1 cellular context compared by ENCODE assay signal in genomic region chr16:8864480-8864879, GRCh38.
TF ChIP-seq lines count a peak whose summit lies in the region.

No MANE protein-coding gene starts in this region.

TF ChIP-seq in GM23338, 12 proteins besides CTCF, POLR2A, EP300 and RAD21 (continued from another document):
- no peak for TF ChIP-seq EZH2phosphoT487 (IDR thresholded peaks at IDR 0.05; ENCODE audit: unreplicated experiment)
- TF ChIP-seq ETS1 (IDR thresholded peaks at IDR 0.05) = no peak
- no peak for TF ChIP-seq STAT1 (IDR thresholded peaks at IDR 0.05; ENCODE audit: unreplicated experiment)
- no peak for TF ChIP-seq NANOG (IDR thresholded peaks at IDR 0.05; ENCODE audit: borderline replicate concordance)
- no peak for TF ChIP-seq CREB1 (CRISPR knock-in tag; IDR thresholded peaks at IDR 0.05; ENCODE audit: low read depth)
- no peak for TF ChIP-seq EZH2 (IDR thresholded peaks at IDR 0.05; ENCODE audit: low read depth, unreplicated experiment)
- TF ChIP-seq ZNF114 (CRISPR knock-in tag; IDR thresholded peaks at IDR 0.05) = no peak
- no peak for TF ChIP-seq REST (IDR thresholded peaks at IDR 0.05; ENCODE audit: unreplicated experiment)
- TF ChIP-seq ZNF331 (CRISPR knock-in tag; IDR thresholded peaks at IDR 0.05; ENCODE audit: low read depth) = no peak
